ENCODE assay signal across 8 cellular contexts in the genomic region with DNA sequence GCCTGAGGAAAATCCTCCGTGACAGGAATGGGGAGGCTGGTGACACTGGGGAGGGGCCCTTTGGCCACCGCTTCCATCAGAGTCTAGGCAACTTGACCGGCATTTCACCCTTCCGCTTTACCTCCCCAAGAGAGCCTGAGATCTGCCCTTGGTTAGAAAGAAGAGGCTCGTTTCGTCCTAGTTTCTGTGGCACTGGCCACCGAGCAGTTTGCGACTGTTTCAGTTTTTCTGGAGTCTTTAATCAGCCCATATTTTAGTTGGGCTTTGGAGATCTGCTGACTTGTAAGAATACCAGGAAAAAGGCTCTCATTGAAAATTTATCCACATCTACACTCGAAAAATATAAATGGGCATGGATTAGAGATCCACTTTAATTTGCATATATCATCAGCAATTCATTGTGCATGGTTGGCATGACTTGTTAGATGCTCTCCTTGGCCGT. TPM values are rescaled to one million over a fixed set of nuclear protein-coding genes. Genes with fewer than 3 reads are reported as not detected.
DNase-seq lines count a peak whose midpoint lies in the region; ATAC-seq and TF ChIP-seq lines count a peak whose summit lies in the region.

No MANE protein-coding gene starts in this region.

- H3K4me3 ChIP-seq in GM12865 (ENCODE audit: low read depth, low read length) (peak overlapping the region; percentile 66), retinal pigment epithelial cell (ENCODE audit: low read length) (peak overlapping the region; percentile 70)

- DNase-seq in GM12865 (ENCODE audit: low read depth) (peak; percentile 21), foreskin keratinocyte (no peak), retinal pigment epithelial cell (ENCODE audit: low read depth) (no peak), NCI-H774 (lab: John Stamatoyannopoulos, UW) (no peak), Ammon's horn (ENCODE audit: low spot score) (no peak)

- TF ChIP-seq CTCF in GM12865 (IDR thresholded peaks at IDR 0.05; ENCODE audit: insufficient read depth, low read depth, low read length, missing control alignments) (no peak), foreskin keratinocyte (conservative IDR thresholded peaks at IDR 0.05) (no peak), retinal pigment epithelial cell (conservative IDR thresholded peaks at IDR 0.05; ENCODE audit: low read depth, low read length) (no peak)

- no peak overlapping the region for H3K27ac ChIP-seq in foreskin keratinocyte

- peaks cover 52% of the 10 kb centered on the region for H3K27me3 ChIP-seq in foreskin keratinocyte

- no peaks in the 10 kb centered on the region for H3K4me1 ChIP-seq in foreskin keratinocyte

- ATAC-seq in HG02678 (IDR thresholded peaks at IDR 0.05; ENCODE audit: unreplicated experiment): peak; percentile 51
- peak; percentile 68 for ATAC-seq in SK-N-SH treated with all-trans-retinoic acid at 6 μM for 48 hours
- ATAC-seq in foreskin keratinocyte: peak; percentile 7
- no peak for ATAC-seq in GM21360 (IDR thresholded peaks at IDR 0.05; ENCODE audit: unreplicated experiment)

TF ChIP-seq in SK-N-SH treated with all-trans-retinoic acid at 6 μM for 48 hours, 23 proteins besides CTCF, POLR2A, EP300 and RAD21:
- TF ChIP-seq SNAI2 (CRISPR knock-in tag; IDR thresholded peaks at IDR 0.05) (no peak), RARB (CRISPR knock-in tag; IDR thresholded peaks at IDR 0.05) (no peak), ZFP3 (CRISPR knock-in tag; IDR thresholded peaks at IDR 0.05) (no peak), ZNF70 (CRISPR knock-in tag; IDR thresholded peaks at IDR 0.05) (no peak), CREB5 (CRISPR knock-in tag; IDR thresholded peaks at IDR 0.05; ENCODE audit: low read depth) (no peak), CSRNP3 (CRISPR knock-in tag; IDR thresholded peaks at IDR 0.05) (no peak), ZNF8 (CRISPR knock-in tag; IDR thresholded peaks at IDR 0.05) (no peak), ISL1 (CRISPR knock-in tag; IDR thresholded peaks at IDR 0.05) (no peak), POU6F1 (CRISPR knock-in tag; IDR thresholded peaks at IDR 0.05; ENCODE audit: borderline replicate concordance, low read depth) (no peak)

RNA-seq across cellular contexts. Expression of gene ANKS1B, which starts 0.4 kb away (rescaled TPM):
- 0.11 TPM in 1 of 2 replicates, not detected in the other for total RNA-seq in foreskin keratinocyte
- polyA plus RNA-seq in foreskin keratinocyte: not detected in 2 replicates
